In genomic region chr13:52738719-52739467, GRCh38 we compare ENCODE assay signal across 9 cellular contexts. TPM values are rescaled to one million over a fixed set of nuclear protein-coding genes. Genes with fewer than 3 reads are reported as not detected.
DNase-seq lines count a peak whose midpoint lies in the region; ATAC-seq, FAIRE-seq and TF ChIP-seq lines count a peak whose summit lies in the region.
"Had no signal": no experiment of that assay in that cellular context is flagged by ENCODE, and none has a peak within 500 bp of the region (broad histone marks: within the 10 kb centered on the region; RNA-seq: fewer than 3 reads in every experiment).

No MANE protein-coding gene starts in this region.

- H3K4me1 ChIP-seq in pancreas = no peaks in the 10 kb centered on the region

- peaks cover 2% of the 10 kb centered on the region for H3K4me1 Mint-ChIP-seq in activated CD4-positive, alpha-beta T cell treated with anti-CD3 and anti-CD28 coated beads, Interleukin-2, amount 10 ng/mL, durations not matched to agents 24 days and 14 days

- WGBS in pancreas, 2 donors = 7% methylated on average over 64 to 75 of the region's 75 CpGs
- WGBS in lower leg skin, 2 donors = 9 to 14% methylated on average over 41 to 75 of the region's 75 CpGs

- no peaks in the 10 kb centered on the region for H3K36me3 ChIP-seq in pancreas

- peak overlapping the region; percentile 17 for H3K4me3 ChIP-seq in fibroblast of the aortic adventitia (ENCODE audit: low read depth, low read length)
- peak overlapping the region in 2 of 4 donors; percentile 10 to 41 for H3K4me3 ChIP-seq in pancreas
- H3K4me3 ChIP-seq in lower leg skin (ENCODE audit: low read depth, poor library complexity, severe bottlenecking) = no peak overlapping the region

- H3K4me3 Mint-ChIP-seq in activated CD4-positive, alpha-beta T cell treated with anti-CD3 and anti-CD28 coated beads, Interleukin-2, amount 10 ng/mL, durations not matched to agents 24 days and 14 days = peak overlapping the region; percentile 38

- no peak for TF ChIP-seq POLR2A in lower leg skin (IDR thresholded peaks at IDR 0.05)

- TF ChIP-seq CTCF in fibroblast of the aortic adventitia (IDR thresholded peaks at IDR 0.05; ENCODE audit: insufficient read depth, low read length) = no peak
- TF ChIP-seq CTCF in pancreas (IDR thresholded peaks at IDR 0.05) = peak in 1 of 4 donors; percentile 20
- no peak for TF ChIP-seq CTCF in lower leg skin (IDR thresholded peaks at IDR 0.05)

- ATAC-seq in pancreas = peak in 3 of 4 donors; percentile 53 to 81 (median 55)

- no peak overlapping the region for H3K27ac Mint-ChIP-seq in activated CD4-positive, alpha-beta T cell treated with anti-CD3 and anti-CD28 coated beads, Interleukin-2, amount 10 ng/mL, durations not matched to agents 24 days and 14 days
- H3K27ac Mint-ChIP-seq: CD4-positive, CD25-positive, alpha-beta regulatory T cell had no signal

- peaks cover 0 to 12% (median 5%) of the 10 kb centered on the region in 4 donors for H3K27me3 ChIP-seq in pancreas

- no peaks in the 10 kb centered on the region for H3K9me3 ChIP-seq in pancreas

- no peaks in the 10 kb centered on the region for H3K36me3 Mint-ChIP-seq in activated CD4-positive, alpha-beta T cell treated with anti-CD3 and anti-CD28 coated beads, Interleukin-2, amount 10 ng/mL, durations not matched to agents 24 days and 14 days (ENCODE audit: low read depth)
- H3K36me3 Mint-ChIP-seq: CD4-positive, CD25-positive, alpha-beta regulatory T cell had no signal

- no peak overlapping the region for H3K27ac ChIP-seq in pancreas

- no peak for FAIRE-seq in pancreas (lab: Jason Lieb, UNC)

- DNase-seq in activated CD4-positive, alpha-beta T cell treated with anti-CD3 and anti-CD28 coated beads, Interleukin-2, amount 10 ng/mL, durations not matched to agents 24 days and 14 days = peak; percentile 59
- DNase-seq in activated CD4-positive, alpha-beta T cell treated with anti-CD3 and anti-CD28 coated beads for 1 hour = no peak
- DNase-seq in UCSD-AML1 (lab: John Stamatoyannopoulos, UW; ENCODE audit: unreplicated experiment) (peak; percentile 49), fibroblast of the aortic adventitia (ENCODE audit: low read depth) (no peak), pancreas (peak in 2 of 6 donors; percentile 45 to 72), amniotic stem cell (lab: John Stamatoyannopoulos, UW) (no peak), NCI-H510A treated with DMSO at 0.1 percent for 48 hours (lab: John Stamatoyannopoulos, UW) (no peak), lower leg skin (ENCODE audit: low spot score in 2 of 2) (no peak)

- intact Hi-C loops in activated CD4-positive, alpha-beta T cell treated with anti-CD3 and anti-CD28 coated beads, Interleukin-2, amount 10 ng/mL, durations not matched to agents 24 days and 14 days (cut with micrococcal nuclease) = loop anchor here (5.0 kb wide), 1 partner anchor 113 kb away; no protein-coding TSS in a partner anchor
- intact Hi-C loops in pancreas (cut with DNase I) (no loop called here), lower leg skin (cut with DNase I; ENCODE audit: low total_unique reads) (no loop called here)

- H3K9me3 Mint-ChIP-seq in activated CD4-positive, alpha-beta T cell treated with anti-CD3 and anti-CD28 coated beads, Interleukin-2, amount 10 ng/mL, durations not matched to agents 24 days and 14 days = no peaks in the 10 kb centered on the region

- H3K27me3 Mint-ChIP-seq in activated CD4-positive, alpha-beta T cell treated with anti-CD3 and anti-CD28 coated beads, Interleukin-2, amount 10 ng/mL, durations not matched to agents 24 days and 14 days = peaks cover 47% of the 10 kb centered on the region

RNA-seq across cellular contexts. Expression of gene CNMD, which starts 0.7 kb away (rescaled TPM):
- total RNA-seq in activated CD4-positive, alpha-beta T cell treated with anti-CD3 and anti-CD28 coated beads, Interleukin-2, amount 10 ng/mL, durations not matched to agents 24 days and 14 days = not detected in 2 replicates
- total RNA-seq in fibroblast of the aortic adventitia (ENCODE audit: low replicate concordance) = not detected in 2 replicates
- total RNA-seq in pancreas = under 1 TPM in 4 of 6 donors, not detected in 2; 0.19 to 0.54 (median 0.30) TPM
- 1 to 10 TPM in 1 of 2 donors, under 1 TPM in 1; 0.23 to 3.7 TPM for polyA plus RNA-seq in pancreas
- total RNA-seq in lower leg skin = not detected
- total RNA-seq: CD4-positive, CD25-positive, alpha-beta regulatory T cell had no signal

Comparison
In these comparisons a context has a peak if more than half of its experiments do, and no peak if none do; other contexts are left out.
1. DNase-seq: peak in activated CD4-positive, alpha-beta T cell treated with anti-CD3 and anti-CD28 coated beads, Interleukin-2, amount 10 ng/mL, durations not matched to agents 24 days and 14 days (single experiment) and UCSD-AML1 (single experiment); none in activated CD4-positive, alpha-beta T cell treated with anti-CD3 and anti-CD28 coated beads for 1 hour (single experiment), fibroblast of the aortic adventitia (single experiment), amniotic stem cell (single experiment), NCI-H510A treated with DMSO at 0.1 percent for 48 hours (single experiment) and lower leg skin (0 of 2).